In genomic region chr19:35212241-35212640, GRCh38 we compare ENCODE assay signal across 7 cellular contexts. TPM values are rescaled to one million over a fixed set of nuclear protein-coding genes. Genes with fewer than 3 reads are reported as not detected.
DNase-seq lines count a peak whose midpoint lies in the region; ATAC-seq and TF ChIP-seq lines count a peak whose summit lies in the region.

No MANE protein-coding gene starts in this region.

- H3K9ac ChIP-seq in MM.1S (ENCODE audit: low read length) (peak overlapping the region; percentile 29), skeletal muscle tissue (ENCODE audit: low read depth in 1 of 3, low read length in 3 of 3) (no peak overlapping the region)

- peaks cover 21% of the 10 kb centered on the region for H3K36me3 Mint-ChIP-seq in central memory CD8-positive, alpha-beta T cell (ENCODE audit: insufficient read depth)

- H3K4me3 Mint-ChIP-seq in central memory CD8-positive, alpha-beta T cell: peak overlapping the region; percentile 78

- H3K9me3 Mint-ChIP-seq in central memory CD8-positive, alpha-beta T cell: no peaks in the 10 kb centered on the region

- H3K27me3 ChIP-seq in DOHH2 (ENCODE audit: control insufficient read depth, low read length) (no peaks in the 10 kb centered on the region), MM.1S (replicated peaks; ENCODE audit: insufficient read depth, low read length) (no peaks in the 10 kb centered on the region), skeletal muscle tissue (ENCODE audit: control insufficient read depth in 3 of 3, insufficient read depth in 3 of 3, low read length in 3 of 3) (no peaks in the 10 kb centered on the region)

- H4K20me1 ChIP-seq in DOHH2 (ENCODE audit: control insufficient read depth, insufficient read depth, low read depth, low read length) (no peaks in the 10 kb centered on the region), MM.1S (ENCODE audit: insufficient read depth, low read length) (no peaks in the 10 kb centered on the region)

- H3K9me3 ChIP-seq in DOHH2 (ENCODE audit: control insufficient read depth, insufficient read depth, low read length) (no peaks in the 10 kb centered on the region), MM.1S (replicated peaks; ENCODE audit: insufficient read depth, low read length) (no peaks in the 10 kb centered on the region), skeletal muscle tissue (ENCODE audit: control insufficient read depth in 3 of 3, low read length in 3 of 3) (peaks cover 0 to 3% (median 0%) of the 10 kb centered on the region in 3 donors)

- H3K79me2 ChIP-seq in DOHH2 (ENCODE audit: control insufficient read depth, low read length): no peaks in the 10 kb centered on the region
- no peaks in the 10 kb centered on the region for H3K79me2 ChIP-seq in MM.1S (ENCODE audit: low read length)

- peaks cover 14% of the 10 kb centered on the region for H3F3A ChIP-seq in DOHH2 (ENCODE audit: control insufficient read depth, insufficient read depth)
- peaks cover 27% of the 10 kb centered on the region for H3F3A ChIP-seq in MM.1S (ENCODE audit: insufficient read depth, low read length)

- H3K36me3 ChIP-seq in DOHH2 (ENCODE audit: control insufficient read depth, low read length): no peaks in the 10 kb centered on the region
- H3K36me3 ChIP-seq in MM.1S (replicated peaks; ENCODE audit: insufficient read depth, low read length): no peaks in the 10 kb centered on the region
- H3K36me3 ChIP-seq in skeletal muscle tissue (ENCODE audit: control insufficient read depth in 3 of 3, insufficient read depth in 3 of 3, low read length in 3 of 3): no peaks in the 10 kb centered on the region

- peak overlapping the region; percentile 100 for H3K27ac Mint-ChIP-seq in central memory CD8-positive, alpha-beta T cell (ENCODE audit: low read depth)

- no peak for ATAC-seq in central memory CD8-positive, alpha-beta T cell (replicated peaks; ENCODE audit: extremely low read depth, poor library complexity, severe bottlenecking)
- ATAC-seq in GM21381 (IDR thresholded peaks at IDR 0.05; ENCODE audit: unreplicated experiment): no peak

- peak overlapping the region; percentile 15 for H3K4me3 ChIP-seq in DOHH2 (ENCODE audit: low read length)
- H3K4me3 ChIP-seq in MM.1S (ENCODE audit: low read length): no peak overlapping the region
- H3K4me3 ChIP-seq in skeletal muscle tissue (ENCODE audit: low read length in 3 of 3): no peak overlapping the region

- DNase-seq in MM.1S (no peak), NCI-H526 treated with DMSO at 0.1 percent for 48 hours (lab: John Stamatoyannopoulos, UW) (no peak), GM19238 (ENCODE audit: insufficient read length, low spot score) (no peak)
- no peak for DNase-seq in central memory CD8-positive, alpha-beta T cell (ENCODE audit: low spot score in 2 of 2)

- no peaks in the 10 kb centered on the region for H3K9me2 ChIP-seq in DOHH2 (replicated peaks; ENCODE audit: control insufficient read depth, low read length)
- no peaks in the 10 kb centered on the region for H3K9me2 ChIP-seq in MM.1S (replicated peaks; ENCODE audit: insufficient read depth, low read length)

- peaks cover 62% of the 10 kb centered on the region for H3K4me1 Mint-ChIP-seq in central memory CD8-positive, alpha-beta T cell

- no peaks in the 10 kb centered on the region for H3K27me3 Mint-ChIP-seq in central memory CD8-positive, alpha-beta T cell

- H3K4me2 ChIP-seq in DOHH2 (ENCODE audit: low read length) (peak overlapping the region; percentile 54), MM.1S (ENCODE audit: low read depth, low read length) (no peak overlapping the region)

- TF ChIP-seq CTCF in DOHH2 (IDR thresholded peaks at IDR 0.05; ENCODE audit: low read depth, low read length, poor library complexity, severe bottlenecking) (no peak), MM.1S (IDR thresholded peaks at IDR 0.05; ENCODE audit: low read length) (no peak)

- H2AFZ ChIP-seq in MM.1S (ENCODE audit: low read length): no peak overlapping the region

- H3K27ac ChIP-seq in DOHH2 (ENCODE audit: low read depth, low read length) (peak overlapping the region; percentile 22), MM.1S (ENCODE audit: low read length) (peak overlapping the region; percentile 93), skeletal muscle tissue (ENCODE audit: low read depth, low read length) (peak overlapping the region; percentile 66)

- H3K4me1 ChIP-seq in DOHH2 (ENCODE audit: control insufficient read depth, low read length): peaks cover 74% of the 10 kb centered on the region
- peaks cover 52% of the 10 kb centered on the region for H3K4me1 ChIP-seq in MM.1S (ENCODE audit: low read length)
- H3K4me1 ChIP-seq in skeletal muscle tissue (ENCODE audit: control insufficient read depth in 3 of 3, insufficient read depth in 3 of 3, low read length in 3 of 3): peaks cover 15 to 20% (median 17%) of the 10 kb centered on the region in 3 donors

RNA-seq across cellular contexts. Expression of gene FAM187B, which starts 16.3 kb away (rescaled TPM):
- total RNA-seq in skeletal muscle tissue: not detected

RNA-seq across cellular contexts. Expression of gene LSR, which starts 36.6 kb away (rescaled TPM):
- total RNA-seq in skeletal muscle tissue: 0.52 TPM

RNA-seq across cellular contexts. Expression of gene USF2, which starts 56.5 kb away (rescaled TPM):
- total RNA-seq in skeletal muscle tissue: 24.5 TPM

RNA-seq across cellular contexts. Expression of gene FXYD5, which starts 57.7 kb away (rescaled TPM):
- total RNA-seq in skeletal muscle tissue: 7.3 TPM

Comparison
In these comparisons a context has a peak if more than half of its experiments do, and no peak if none do; other contexts are left out.
1. H3K27ac ChIP-seq: peak in every context shown above with its lines; median percentile 93 in MM.1S; 66 in skeletal muscle tissue; 22 in DOHH2.